ENCODE assay signal across 16 cellular contexts in genomic region chr5:107224272-107224671, GRCh38.
DNase-seq lines count a peak whose midpoint lies in the region; ATAC-seq, FAIRE-seq and TF ChIP-seq lines count a peak whose summit lies in the region.
"Had no signal": no experiment of that assay in that cellular context is flagged by ENCODE, and none has a peak within 500 bp of the region (broad histone marks: within the 10 kb centered on the region; RNA-seq: fewer than 3 reads in every experiment).

No MANE protein-coding gene starts in this region.

- H2AFZ ChIP-seq in mesenchymal stem cell (ENCODE audit: low read depth, low read length): no peak overlapping the region
- H2AFZ ChIP-seq in mammary epithelial cell (ENCODE audit: low read depth, low read length): no peak overlapping the region

- no peak overlapping the region for H3K4me3 ChIP-seq in mesenchymal stem cell (ENCODE audit: insufficient read depth in 1 of 2, low read depth in 1 of 2, low read length in 2 of 2)
- no peak overlapping the region for H3K4me3 ChIP-seq in mammary epithelial cell (replicated peaks in 1 of 3; ENCODE audit: insufficient read depth in 1 of 3, low read depth in 2 of 3, low read length in 3 of 3)
- H3K4me3 ChIP-seq: HAP-1 had no signal

- no peaks in the 10 kb centered on the region for H4K20me1 ChIP-seq in mammary epithelial cell (ENCODE audit: insufficient read depth, low read length)

- no peak overlapping the region for H3K23ac ChIP-seq in mesenchymal stem cell (ENCODE audit: low read length in 2 of 2)

- H3K4me1 ChIP-seq in mesenchymal stem cell (ENCODE audit: control insufficient read depth, insufficient read depth, low read depth, low read length) (no peaks in the 10 kb centered on the region), mammary epithelial cell (ENCODE audit: insufficient read depth, low read length) (no peaks in the 10 kb centered on the region)
- H3K4me1 ChIP-seq: Caco-2 had no signal

- ATAC-seq in Right ventricle myocardium superior (ENCODE audit: poor library complexity) (peak; percentile 69), left cardiac atrium (no peak), sciatic nerve (no peak), esophagus mucosa (no peak)

- H3K4ac ChIP-seq in mesenchymal stem cell (ENCODE audit: low read depth in 1 of 2, low read length in 2 of 2): no peak overlapping the region

- H3K9me3 ChIP-seq in mesenchymal stem cell (ENCODE audit: control insufficient read depth, low read length) (no peaks in the 10 kb centered on the region), mammary epithelial cell (replicated peaks; ENCODE audit: insufficient read depth, low read length) (no peaks in the 10 kb centered on the region)
- H3K9me3 ChIP-seq: Caco-2, HAP-1 had no signal

- H3K27me3 ChIP-seq in mesenchymal stem cell (ENCODE audit: control insufficient read depth in 1 of 2, insufficient read depth in 1 of 2, low read length in 2 of 2) (no peaks in the 10 kb centered on the region), mammary epithelial cell (ENCODE audit: insufficient read depth, low read length) (no peaks in the 10 kb centered on the region)

- intact Hi-C loops in Right ventricle myocardium superior (cut with DNase I) (no loop called here), left cardiac atrium (cut with DNase I) (no loop called here), sciatic nerve (cut with DNase I) (no loop called here), mammary epithelial cell (cut with micrococcal nuclease) (no loop called here)

- DNase-seq in Right ventricle myocardium superior (no peak), left cardiac atrium (no peak), D721Med (ENCODE audit: insufficient read length, low spot score) (no peak), NCI-H82 (lab: John Stamatoyannopoulos, UW) (peak; percentile 11), mesenchymal stem cell (peak; percentile 25), sciatic nerve (ENCODE audit: low spot score) (no peak), mammary epithelial cell (no peak)
- DNase-seq: Caco-2; CD8-positive, alpha-beta memory T cell; DMS53; GF-D8; GOT3 had no signal

- H3K4me2 ChIP-seq in mesenchymal stem cell (ENCODE audit: low read length, poor library complexity, severe bottlenecking) (no peak overlapping the region), mammary epithelial cell (ENCODE audit: insufficient read depth, low read depth, low read length) (no peak overlapping the region)

- in situ Hi-C loops in mammary epithelial cell (cut with MboI; ENCODE audit: low sequenced_read_pairs in 2 of 2): no loop called here

- FAIRE-seq in D721Med (lab: Jason Lieb, UNC): peak; percentile 93
- FAIRE-seq: GM19239 had no signal

- CTCF ChIA-PET in mammary epithelial cell (lab: Charles Lee; ENCODE audit: low non-redundant PET): no interaction called here

- H3K18ac ChIP-seq in mesenchymal stem cell (ENCODE audit: low read depth in 1 of 2, low read length in 2 of 2): no peak overlapping the region

- H4K91ac ChIP-seq in mesenchymal stem cell (ENCODE audit: low read length): no peak overlapping the region

- no CpG with 5 or more reads among the region's 1 CpG for WGBS in mesenchymal stem cell
- WGBS in mammary epithelial cell (ENCODE audit: low coverage, missing lambda C conversion rate): 54% methylated on average over 1 of the region's 1 CpG

- H3K79me2 ChIP-seq in mammary epithelial cell (ENCODE audit: insufficient read depth, low read length): no peaks in the 10 kb centered on the region

- no peak overlapping the region for H2BK5ac ChIP-seq in mesenchymal stem cell (ENCODE audit: low read depth, low read length, poor library complexity, severe bottlenecking)

- dilution Hi-C loops in mammary epithelial cell (cut with HindIII; ENCODE audit: low sequenced_read_pairs): no loop called here

- H3K14ac ChIP-seq in mesenchymal stem cell (ENCODE audit: low read length in 2 of 2): no peak overlapping the region

- H2BK15ac ChIP-seq in mesenchymal stem cell (ENCODE audit: low read depth, poor library complexity, severe bottlenecking): no peak overlapping the region

- no peak overlapping the region for H2BK120ac ChIP-seq in mesenchymal stem cell (ENCODE audit: low read depth, low read length)

- H3K9ac ChIP-seq in mesenchymal stem cell (ENCODE audit: low read length) (no peak overlapping the region), mammary epithelial cell (ENCODE audit: insufficient read depth, low read length) (no peak overlapping the region)

- H2AK5ac ChIP-seq in mesenchymal stem cell (ENCODE audit: low read length, severe bottlenecking): no peak overlapping the region

- no peaks in the 10 kb centered on the region for H3K79me1 ChIP-seq in mesenchymal stem cell (replicated peaks; ENCODE audit: low read length, poor library complexity, severe bottlenecking)

- no peak overlapping the region for H3K27ac ChIP-seq in mesenchymal stem cell (ENCODE audit: low read length, poor library complexity, severe bottlenecking)
- H3K27ac ChIP-seq in mammary epithelial cell (ENCODE audit: insufficient read depth, low read depth, low read length): no peak overlapping the region
- H3K27ac ChIP-seq: 22Rv1 had no signal

- no peak overlapping the region for H4K8ac ChIP-seq in mesenchymal stem cell (ENCODE audit: low read length)

- TF ChIP-seq CTCF in D721Med (IDR thresholded peaks at IDR 0.05; ENCODE audit: insufficient read depth, missing control alignments): no peak
- TF ChIP-seq CTCF in mammary epithelial cell (conservative IDR thresholded peaks at IDR 0.05 in 1 of 2, IDR thresholded peaks at IDR 0.05 in 1 of 2; ENCODE audit: extremely low read depth in 1 of 2, insufficient read depth in 1 of 2, low read depth in 1 of 2, low read length in 2 of 2): no peak

- H3K36me3 ChIP-seq in mesenchymal stem cell (ENCODE audit: control insufficient read depth in 1 of 2, insufficient read depth in 2 of 2, low read depth in 1 of 2, low read length in 2 of 2) (no peaks in the 10 kb centered on the region), mammary epithelial cell (ENCODE audit: insufficient read depth, low read length) (no peaks in the 10 kb centered on the region)
- H3K36me3 ChIP-seq: HAP-1 had no signal

- H2BK12ac ChIP-seq in mesenchymal stem cell (ENCODE audit: low read length in 2 of 2): no peak overlapping the region

- no TSS peak for BruUV-seq in mammary epithelial cell (replicated peaks; lab: Mats Ljungman, UMichigan)

Comparison
In these comparisons a context has a peak if more than half of its experiments do, and no peak if none do; other contexts are left out.
1. DNase-seq: peak in NCI-H82 (single experiment) and mesenchymal stem cell (single experiment); none in Right ventricle myocardium superior (single experiment), left cardiac atrium (single experiment), D721Med (single experiment), sciatic nerve (single experiment) and mammary epithelial cell (single experiment).